ENCODE assay signal across 11 cellular contexts in genomic region chr18:32576296-32576916, GRCh38.
DNase-seq lines count a peak whose midpoint lies in the region; TF ChIP-seq lines count a peak whose summit lies in the region.
"Had no signal": no experiment of that assay in that cellular context is flagged by ENCODE, and none has a peak within 500 bp of the region (broad histone marks: within the 10 kb centered on the region; RNA-seq: fewer than 3 reads in every experiment).

No MANE protein-coding gene starts in this region.

- H3K27me3 Mint-ChIP-seq in activated T-helper 1 cell treated with anti-CD3 and anti-CD28 coated beads, Interleukin-12 subunit alpha, Interleukin-12 subunit beta, Interleukin-2, Interleukin-4 antibody, amounts not matched to agents 30 ng/mL and 10 ng/mL and 1 ng/mL, durations not matched to agents 14 hours and 24 hours and 36 hours (ENCODE audit: insufficient read depth), result peaks cover 3% of the 10 kb centered on the region

- H3K4me1 ChIP-seq in neuron (ENCODE audit: insufficient read depth, low read length), result peaks cover 2% of the 10 kb centered on the region

- no peaks in the 10 kb centered on the region for H3K9me3 Mint-ChIP-seq in activated T-helper 1 cell treated with anti-CD3 and anti-CD28 coated beads, Interleukin-12 subunit alpha, Interleukin-12 subunit beta, Interleukin-2, Interleukin-4 antibody, amounts not matched to agents 30 ng/mL and 10 ng/mL and 1 ng/mL, durations not matched to agents 14 hours and 24 hours and 36 hours
- H3K9me3 Mint-ChIP-seq: natural killer cell treated with Interleukin-12 subunit alpha and Interleukin-12 subunit beta and Interleukin-15 and Interleukin-18, amount 100 ng/mL, for 72 hours had no signal

- no peak overlapping the region for H3K27ac Mint-ChIP-seq in activated T-helper 1 cell treated with anti-CD3 and anti-CD28 coated beads, Interleukin-12 subunit alpha, Interleukin-12 subunit beta, Interleukin-2, Interleukin-4 antibody, amounts not matched to agents 30 ng/mL and 10 ng/mL and 1 ng/mL, durations not matched to agents 14 hours and 24 hours and 36 hours
- H3K27ac Mint-ChIP-seq: natural killer cell treated with Interleukin-12 subunit alpha and Interleukin-12 subunit beta and Interleukin-15 and Interleukin-18, amount 100 ng/mL, for 72 hours had no signal

- H3K27me3 ChIP-seq in neuron (ENCODE audit: insufficient read depth, low read length), result no peaks in the 10 kb centered on the region

- no peaks in the 10 kb centered on the region for H3K36me3 ChIP-seq in neuron (ENCODE audit: insufficient read depth, low read length)

- DNase-seq in GM12865 (ENCODE audit: low read depth), result peak; percentile 4
- DNase-seq in NCI-H2227 treated with DMSO at 0.1 percent for 48 hours (lab: John Stamatoyannopoulos, UW), result peak; percentile 8
- peak; percentile 58 for DNase-seq in ecto neural progenitor cell (ENCODE audit: low spot score)
- no peak for DNase-seq in activated T-helper 1 cell treated with anti-CD3 and anti-CD28 coated beads, Interleukin-12 subunit alpha, Interleukin-12 subunit beta, Interleukin-2, Interleukin-4 antibody, amounts not matched to agents 30 ng/mL and 10 ng/mL and 1 ng/mL, durations not matched to agents 14 hours and 24 hours and 36 hours (ENCODE audit: low spot score)
- no peak for DNase-seq in stimulated activated CD4-positive, alpha-beta T cell treated with anti-CD3 and anti-CD28 coated beads, Interleukin-4, amount 100 ng/mL, for 4 hours
- no peak for DNase-seq in NCI-H2171 (lab: John Stamatoyannopoulos, UW)
- no peak for DNase-seq in MV-4-11 (lab: John Stamatoyannopoulos, UW)
- DNase-seq: activated naive CD4-positive, alpha-beta T cell treated with Interleukin-2 at 50 U/mL for 16 hours; NCI-H2081 treated with DMSO at 0.1 percent for 48 hours had no signal

- H3K4me1 Mint-ChIP-seq in activated T-helper 1 cell treated with anti-CD3 and anti-CD28 coated beads, Interleukin-12 subunit alpha, Interleukin-12 subunit beta, Interleukin-2, Interleukin-4 antibody, amounts not matched to agents 30 ng/mL and 10 ng/mL and 1 ng/mL, durations not matched to agents 14 hours and 24 hours and 36 hours (ENCODE audit: low read depth), result no peaks in the 10 kb centered on the region

- intact Hi-C loops in activated T-helper 1 cell treated with anti-CD3 and anti-CD28 coated beads, Interleukin-12 subunit alpha, Interleukin-12 subunit beta, Interleukin-2, Interleukin-4 antibody, amounts not matched to agents 30 ng/mL and 10 ng/mL and 1 ng/mL, durations not matched to agents 14 hours and 24 hours and 36 hours (cut with micrococcal nuclease), result no loop called here

- H3K4me3 Mint-ChIP-seq in activated T-helper 1 cell treated with anti-CD3 and anti-CD28 coated beads, Interleukin-12 subunit alpha, Interleukin-12 subunit beta, Interleukin-2, Interleukin-4 antibody, amounts not matched to agents 30 ng/mL and 10 ng/mL and 1 ng/mL, durations not matched to agents 14 hours and 24 hours and 36 hours, result no peak overlapping the region
- H3K4me3 Mint-ChIP-seq: natural killer cell treated with Interleukin-12 subunit alpha and Interleukin-12 subunit beta and Interleukin-15 and Interleukin-18, amount 100 ng/mL, for 72 hours had no signal

- peak overlapping the region; percentile 54 for H2AFZ ChIP-seq in neuron (ENCODE audit: low read depth, low read length)

- H3K4me3 ChIP-seq in GM12865 (ENCODE audit: low read depth, low read length), result no peak overlapping the region
- H3K4me3 ChIP-seq in neuron (ENCODE audit: low read length), result no peak overlapping the region

- peak; percentile 7 for TF ChIP-seq CTCF in GM12865 (IDR thresholded peaks at IDR 0.05; ENCODE audit: insufficient read depth, low read depth, low read length, missing control alignments)

- H3K9me3 ChIP-seq in neuron (ENCODE audit: low read length), result no peaks in the 10 kb centered on the region

- no peaks in the 10 kb centered on the region for H3K36me3 Mint-ChIP-seq in activated T-helper 1 cell treated with anti-CD3 and anti-CD28 coated beads, Interleukin-12 subunit alpha, Interleukin-12 subunit beta, Interleukin-2, Interleukin-4 antibody, amounts not matched to agents 30 ng/mL and 10 ng/mL and 1 ng/mL, durations not matched to agents 14 hours and 24 hours and 36 hours (ENCODE audit: low read depth)
- H3K36me3 Mint-ChIP-seq: natural killer cell treated with Interleukin-12 subunit alpha and Interleukin-12 subunit beta and Interleukin-15 and Interleukin-18, amount 100 ng/mL, for 72 hours had no signal

Comparison
In these comparisons a context has a peak if more than half of its experiments do, and no peak if none do; other contexts are left out.
1. DNase-seq: peak in GM12865 (single experiment), NCI-H2227 treated with DMSO at 0.1 percent for 48 hours (single experiment) and ecto neural progenitor cell (single experiment); none in activated T-helper 1 cell treated with anti-CD3 and anti-CD28 coated beads, Interleukin-12 subunit alpha, Interleukin-12 subunit beta, Interleukin-2, Interleukin-4 antibody, amounts not matched to agents 30 ng/mL and 10 ng/mL and 1 ng/mL, durations not matched to agents 14 hours and 24 hours and 36 hours (single experiment), stimulated activated CD4-positive, alpha-beta T cell treated with anti-CD3 and anti-CD28 coated beads, Interleukin-4, amount 100 ng/mL, for 4 hours (0 of 2), NCI-H2171 (single experiment) and MV-4-11 (single experiment).